8 cellular contexts compared by ENCODE assay signal in genomic region chr4:38320349-38320707, GRCh38.
DNase-seq lines count a peak whose midpoint lies in the region; ATAC-seq and TF ChIP-seq lines count a peak whose summit lies in the region.
"Had no signal": no experiment of that assay in that cellular context is flagged by ENCODE, and none has a peak within 500 bp of the region (broad histone marks: within the 10 kb centered on the region; RNA-seq: fewer than 3 reads in every experiment).

No MANE protein-coding gene starts in this region.

- 0 out of 2 replicates have a peak overlapping the region, but pooled peaks have one; percentile 60 for H2BK120ac ChIP-seq in IMR-90 (ENCODE audit: low read depth, low read length)

- no peak overlapping the region for H3K9ac ChIP-seq in IMR-90 (ENCODE audit: low read depth, low read length)
- peak overlapping the region; percentile 26 to 65 for H3K9ac ChIP-seq in mucosa of rectum (ENCODE audit: low read depth in 1 of 2, low read length in 2 of 2)
- H3K9ac ChIP-seq in subcutaneous abdominal adipose tissue (ENCODE audit: low read length in 5 of 5) = peak overlapping the region in 1 of 5 donors; percentile 44

- H4K8ac ChIP-seq in IMR-90 (ENCODE audit: low read depth in 2 of 2, low read length in 2 of 2) = peak overlapping the region in 1 of 2 experiments; percentile 70; a peak in 2 of 4 replicates

- H2AK9ac ChIP-seq in IMR-90 (replicated peaks; ENCODE audit: low read depth, low read length, poor library complexity) = no peak overlapping the region

- no peaks in the 10 kb centered on the region; the same call in 1 of the 2 replicates for H3K9me1 ChIP-seq in IMR-90 (ENCODE audit: insufficient read depth, low read length)

- H3K36me3 ChIP-seq in IMR-90 (ENCODE audit: control insufficient read depth, insufficient read depth, low read length) = no peaks in the 10 kb centered on the region
- no peaks in the 10 kb centered on the region for H3K36me3 ChIP-seq in mucosa of rectum (ENCODE audit: control insufficient read depth in 2 of 2, insufficient read depth in 2 of 2, low read length in 2 of 2)
- H3K36me3 ChIP-seq in subcutaneous abdominal adipose tissue (ENCODE audit: control insufficient read depth in 5 of 5, insufficient read depth in 5 of 5, low read length in 5 of 5) = no peaks in the 10 kb centered on the region
- H3K36me3 ChIP-seq in brain microvascular endothelial cell (replicated peaks) = no peaks in the 10 kb centered on the region

- no peak overlapping the region for H4K5ac ChIP-seq in IMR-90 (ENCODE audit: low read depth, low read length)

- no peak overlapping the region for H2BK5ac ChIP-seq in IMR-90 (ENCODE audit: low read depth, low read length, poor library complexity, severe bottlenecking)

- H3K27me3 ChIP-seq in IMR-90 (ENCODE audit: control insufficient read depth, insufficient read depth, low read length) (no peaks in the 10 kb centered on the region), mucosa of rectum (ENCODE audit: control insufficient read depth in 2 of 2, insufficient read depth in 2 of 2, low read length in 2 of 2) (no peaks in the 10 kb centered on the region), subcutaneous abdominal adipose tissue (ENCODE audit: control insufficient read depth in 5 of 5, insufficient read depth in 4 of 5, low read length in 5 of 5) (no peaks in the 10 kb centered on the region), brain microvascular endothelial cell (replicated peaks) (no peaks in the 10 kb centered on the region)

- intact Hi-C loops in IMR-90 (cut with micrococcal nuclease) = loop anchor here (1.0 to 5.0 kb wide), 2 partner anchors 242 to 355 kb away; no protein-coding TSS in a partner anchor

- CTCF ChIA-PET in IMR-90 (lab: Yijun Ruan, JAX) = interaction anchor here (1.0 to 1.9 kb wide), 4 partner anchors 20 to 362 kb away, joined by 4 to 6 read pairs (median 6); no protein-coding TSS in a partner anchor

- H3K36me3 Mint-ChIP-seq in activated T-helper 17 cell treated with anti-CD3 and anti-CD28 coated beads, Interleukin-2, amount 50 U/mL, for 72 hours (ENCODE audit: low read depth) = no peaks in the 10 kb centered on the region

- H3K4me3 ChIP-seq in IMR-90 (ENCODE audit: insufficient read depth, low read depth, low read length) = no peak overlapping the region
- no peak overlapping the region for H3K4me3 ChIP-seq in mucosa of rectum (ENCODE audit: low read length in 2 of 2)
- no peak overlapping the region for H3K4me3 ChIP-seq in subcutaneous abdominal adipose tissue (ENCODE audit: low read depth in 1 of 5, low read length in 5 of 5)
- no peak overlapping the region for H3K4me3 ChIP-seq in brain microvascular endothelial cell (ENCODE audit: low read depth, low read length)

- BruUV-seq in IMR-90 (replicated peaks; lab: Mats Ljungman, UMichigan) = no TSS peak

- dilution Hi-C loops in IMR-90 (cut with HindIII; ENCODE audit: low sequenced_read_pairs, unreplicated experiment) = no loop called here

- H3K4me2 ChIP-seq in IMR-90 (ENCODE audit: low read depth, low read length) = no peak overlapping the region

- H3K4me3 Mint-ChIP-seq in activated T-helper 17 cell treated with anti-CD3 and anti-CD28 coated beads, Interleukin-2, amount 50 U/mL, for 72 hours = peak overlapping the region; percentile 86
- H3K4me3 Mint-ChIP-seq: endodermal cell had no signal

- H3K27ac ChIP-seq in IMR-90 (ENCODE audit: insufficient read depth, low read length) (no peak overlapping the region), mucosa of rectum (ENCODE audit: low read depth in 2 of 2, low read length in 2 of 2) (peak overlapping the region; percentile 90 to 91), subcutaneous abdominal adipose tissue (ENCODE audit: low read depth, low read length) (peak overlapping the region; percentile 88), brain microvascular endothelial cell (no peak overlapping the region)

- no peaks in the 10 kb centered on the region for H3K9me3 Mint-ChIP-seq in activated T-helper 17 cell treated with anti-CD3 and anti-CD28 coated beads, Interleukin-2, amount 50 U/mL, for 72 hours

- H4K91ac ChIP-seq in IMR-90 (ENCODE audit: insufficient read depth, low read depth, low read length) = peak overlapping the region; percentile 35; the same call in 1 of the 2 replicates

- no peaks in the 10 kb centered on the region for H4K20me1 ChIP-seq in IMR-90 (ENCODE audit: insufficient read depth, low read length)

- H3K18ac ChIP-seq in IMR-90 (ENCODE audit: low read depth, low read length) = no peak overlapping the region

- peaks cover 5% of the 10 kb centered on the region for H3K4me1 Mint-ChIP-seq in activated T-helper 17 cell treated with anti-CD3 and anti-CD28 coated beads, Interleukin-2, amount 50 U/mL, for 72 hours

- no peak for TF ChIP-seq RAD21 in IMR-90 (IDR thresholded peaks at IDR 0.05; ENCODE audit: low read length)

- H2AFZ ChIP-seq in IMR-90 (replicated peaks; ENCODE audit: low read length, poor library complexity) = peak overlapping the region; percentile 77

- H3K4ac ChIP-seq in IMR-90 (ENCODE audit: low read depth, low read length) = peak overlapping the region; percentile 47

- H2BK15ac ChIP-seq in IMR-90 (ENCODE audit: low read depth, low read length) = no peak overlapping the region

- H3K4me1 ChIP-seq in IMR-90 (ENCODE audit: control insufficient read depth, insufficient read depth, low read length) (peaks cover 6% of the 10 kb centered on the region), mucosa of rectum (ENCODE audit: control insufficient read depth in 2 of 2, insufficient read depth in 2 of 2, low read length in 2 of 2) (peaks cover 19% of the 10 kb centered on the region in 2 donors), subcutaneous abdominal adipose tissue (ENCODE audit: control insufficient read depth in 5 of 5, insufficient read depth in 5 of 5, low read length in 5 of 5) (peaks cover 0 to 35% (median 27%) of the 10 kb centered on the region in 5 donors)

- TF ChIP-seq POLR2A in IMR-90 (IDR thresholded peaks at IDR 0.05; ENCODE audit: low read depth, low read length) = no peak

- 83% methylated on average over 3 of the region's 5 CpGs; no CpG with 5 or more reads in 1 of the 2 experiments for WGBS in IMR-90 (ENCODE audit: extremely low coverage in 2 of 2, insufficient read length in 1 of 2), 2 experiments

- H3K27me3 Mint-ChIP-seq in activated T-helper 17 cell treated with anti-CD3 and anti-CD28 coated beads, Interleukin-2, amount 50 U/mL, for 72 hours = no peaks in the 10 kb centered on the region

- TF ChIP-seq CTCF in IMR-90 (conservative IDR thresholded peaks at IDR 0.05; ENCODE audit: low read depth, low read length) = no peak
- no peak for TF ChIP-seq CTCF in brain microvascular endothelial cell (IDR thresholded peaks at IDR 0.05; ENCODE audit: low read depth, low read length, missing control alignments)

- no peaks in the 10 kb centered on the region for H3K79me1 ChIP-seq in IMR-90 (ENCODE audit: low read depth in 1 of 2, low read length in 2 of 2)

- ATAC-seq in IMR-90 (ENCODE audit: low read depth) = no peak
- no peak for ATAC-seq in activated T-helper 17 cell treated with anti-CD3 and anti-CD28 coated beads, Interleukin-2, amount 50 U/mL, for 72 hours (replicated peaks)

- POLR2A ChIA-PET in IMR-90 (lab: Charles Lee; ENCODE audit: unreplicated experiment) = no interaction called here

- H3K56ac ChIP-seq in IMR-90 (ENCODE audit: extremely low read depth, insufficient read depth, low read length) = no peak overlapping the region

- H3K27ac Mint-ChIP-seq in activated T-helper 17 cell treated with anti-CD3 and anti-CD28 coated beads, Interleukin-2, amount 50 U/mL, for 72 hours = peak overlapping the region; percentile 82
- H3K27ac Mint-ChIP-seq: endodermal cell had no signal

- no peak overlapping the region; the same call in 1 of the 2 replicates for H3K14ac ChIP-seq in IMR-90 (replicated peaks; ENCODE audit: low read depth, low read length)

- no peak overlapping the region for H2BK20ac ChIP-seq in IMR-90 (ENCODE audit: low read depth, low read length)

- in situ Hi-C loops in IMR-90 (cut with MboI; ENCODE audit: low sequenced_read_pairs) (no loop called here), brain microvascular endothelial cell (cut with HindIII; ENCODE audit: low pct_ligation_motif_present, low sequenced_read_pairs) (loop anchor here (25.0 kb wide), 1 partner anchor 258 kb away; no protein-coding TSS in a partner anchor)

- no peak for DNase-seq in IMR-90
- DNase-seq in brain microvascular endothelial cell = no peak
- no peak for DNase-seq in NCI-H187 (lab: John Stamatoyannopoulos, UW)
- no peak for DNase-seq in NOMO-1 (lab: John Stamatoyannopoulos, UW; ENCODE audit: unreplicated experiment in 2 of 2)

- no peak overlapping the region for H2AK5ac ChIP-seq in IMR-90 (ENCODE audit: low read depth, low read length)

- H3K9me3 ChIP-seq in IMR-90 (ENCODE audit: control insufficient read depth, insufficient read depth, low read length) (no peaks in the 10 kb centered on the region; the same call in 1 of the 2 replicates), mucosa of rectum (ENCODE audit: control insufficient read depth in 2 of 2, low read length in 2 of 2) (no peaks in the 10 kb centered on the region), subcutaneous abdominal adipose tissue (ENCODE audit: control insufficient read depth in 5 of 5, low read length in 5 of 5) (no peaks in the 10 kb centered on the region)

- no peak overlapping the region for H3K23ac ChIP-seq in IMR-90 (ENCODE audit: low read depth, low read length)

TF ChIP-seq in IMR-90, 13 proteins besides CTCF, POLR2A, EP300 and RAD21 (continues in another document):
- TF ChIP-seq FOS (IDR thresholded peaks at IDR 0.05; ENCODE audit: low read depth, low read length) (no peak), NFE2L2 (IDR thresholded peaks at IDR 0.05; ENCODE audit: low read depth, low read length) (no peak), ELK1 (IDR thresholded peaks at IDR 0.05; ENCODE audit: borderline replicate concordance, low read depth, low read length) (no peak), CHD1 (IDR thresholded peaks at IDR 0.05; ENCODE audit: low read depth, low read length) (no peak), SMC3 (IDR thresholded peaks at IDR 0.05; ENCODE audit: low read depth, low read length) (no peak), BHLHE40 (IDR thresholded peaks at IDR 0.05; ENCODE audit: low read depth, low read length) (no peak), MAFK (IDR thresholded peaks at IDR 0.05; ENCODE audit: low read depth, low read length) (no peak), RFX5 (IDR thresholded peaks at IDR 0.05; ENCODE audit: low read depth, low read length) (no peak), MAZ (IDR thresholded peaks at IDR 0.05; ENCODE audit: borderline replicate concordance, low read depth, low read length) (no peak)

Comparison
In these comparisons a context has a peak if more than half of its experiments do, and no peak if none do; other contexts are left out.
1. H3K27ac ChIP-seq: peak in mucosa of rectum (2 of 2) and subcutaneous abdominal adipose tissue (single experiment); none in IMR-90 (single experiment) and brain microvascular endothelial cell (single experiment).